ENCODE assay signal across 28 cellular contexts in genomic region chr15:73714695-73715301, GRCh38. TPM values are rescaled to one million over a fixed set of nuclear protein-coding genes. Genes with fewer than 3 reads are reported as not detected.
"Had no signal": no experiment of that assay in that cellular context is flagged by ENCODE, and none has a peak within 500 bp of the region (broad histone marks: within the 10 kb centered on the region; RNA-seq: fewer than 3 reads in every experiment).

No MANE protein-coding gene starts in this region.

- DNase-seq: cortex of kidney; effector memory CD8-positive, alpha-beta T cell; erythroblast; esophagus squamous epithelium; foreskin melanocyte; glutamatergic neuron; hippocampal formation; left colon; mesenchymal stem cell; mucosa of descending colon; naive B cell; nucleus accumbens; stimulated activated CD4-positive, alpha-beta T cell treated with anti-CD3 and anti-CD28 coated beads, Interleukin-15, amount 100 ng/mL, for 24 hours; stimulated activated CD4-positive, alpha-beta T cell treated with anti-CD3 and anti-CD28 coated beads, Interleukin-2, amount 100 ng/mL, for 48 hours; stimulated activated naive B cell treated with anti-CD40 and anti-IgM and Interleukin-4, amounts not matched to agents 10 μg/mL and 1 μg/mL and 100 μg/mL, for 72 hours; upper lobe of left lung had no signal

- H3K4me1 ChIP-seq: neural progenitor cell, prostate gland, tibial nerve had no signal

- ATAC-seq: effector memory CD8-positive, alpha-beta T cell; left colon; mucosa of descending colon; natural killer cell treated with Interleukin-12 subunit alpha and Interleukin-12 subunit beta and Interleukin-15 and Interleukin-18, amount 100 ng/mL, for 72 hours; stimulated activated naive B cell treated with anti-CD40 and anti-IgM and Interleukin-4, amounts not matched to agents 10 μg/mL and 1 μg/mL and 100 μg/mL, for 72 hours had no signal

- H3K4me3 Mint-ChIP-seq: effector memory CD8-positive, alpha-beta T cell; mesothelial cell of epicardium; naive B cell; natural killer cell treated with Interleukin-12 subunit alpha and Interleukin-12 subunit beta and Interleukin-15 and Interleukin-18, amount 100 ng/mL, for 72 hours; neural progenitor cell; stimulated activated naive B cell treated with anti-CD40 and anti-IgM and Interleukin-4, amounts not matched to agents 10 μg/mL and 1 μg/mL and 100 μg/mL, for 72 hours; stimulated activated naive CD8-positive, alpha-beta T cell treated with anti-CD3 and anti-CD28 coated beads, Interleukin-15, Interleukin-2, amounts not matched to agents 100 ng/mL and 50 ng/mL, for 24 hours had no signal

- H2AFZ ChIP-seq: neural progenitor cell had no signal

- H3K27me3 ChIP-seq: heart right ventricle, neural progenitor cell, tibial nerve, upper lobe of left lung had no signal

- H3K9me3 ChIP-seq: esophagus squamous epithelium, heart right ventricle, mucosa of descending colon, prostate gland, thoracic aorta, tibial nerve, upper lobe of left lung had no signal

- H3K4me3 ChIP-seq: esophagus squamous epithelium, heart right ventricle, mucosa of descending colon, neural progenitor cell, prostate gland, skin epidermis, thoracic aorta, tibial nerve, upper lobe of left lung had no signal

- H3K36me3 Mint-ChIP-seq: naive B cell; natural killer cell treated with Interleukin-12 subunit alpha and Interleukin-12 subunit beta and Interleukin-15 and Interleukin-18, amount 100 ng/mL, for 72 hours; stimulated activated naive B cell treated with anti-CD40 and anti-IgM and Interleukin-4, amounts not matched to agents 10 μg/mL and 1 μg/mL and 100 μg/mL, for 72 hours had no signal

- H3K4me1 Mint-ChIP-seq: stimulated activated naive B cell treated with anti-CD40 and anti-IgM and Interleukin-4, amounts not matched to agents 10 μg/mL and 1 μg/mL and 100 μg/mL, for 72 hours had no signal

- H3K27ac ChIP-seq: esophagus squamous epithelium, neural progenitor cell, prostate gland, skin epidermis, thoracic aorta, tibial nerve, upper lobe of left lung had no signal

- H3K36me3 ChIP-seq: neural progenitor cell, prostate gland had no signal

- H3K4me2 ChIP-seq: neural progenitor cell had no signal

- H3K9me3 Mint-ChIP-seq: effector memory CD8-positive, alpha-beta T cell; mesothelial cell of epicardium; naive B cell; natural killer cell treated with Interleukin-12 subunit alpha and Interleukin-12 subunit beta and Interleukin-15 and Interleukin-18, amount 100 ng/mL, for 72 hours; neural progenitor cell; stimulated activated naive B cell treated with anti-CD40 and anti-IgM and Interleukin-4, amounts not matched to agents 10 μg/mL and 1 μg/mL and 100 μg/mL, for 72 hours; stimulated activated naive CD8-positive, alpha-beta T cell treated with anti-CD3 and anti-CD28 coated beads, Interleukin-15, Interleukin-2, amounts not matched to agents 100 ng/mL and 50 ng/mL, for 24 hours had no signal

- H3K27ac Mint-ChIP-seq: effector memory CD8-positive, alpha-beta T cell; mesothelial cell of epicardium; natural killer cell treated with Interleukin-12 subunit alpha and Interleukin-12 subunit beta and Interleukin-15 and Interleukin-18, amount 100 ng/mL, for 72 hours; neural progenitor cell; stimulated activated naive B cell treated with anti-CD40 and anti-IgM and Interleukin-4, amounts not matched to agents 10 μg/mL and 1 μg/mL and 100 μg/mL, for 72 hours; stimulated activated naive CD8-positive, alpha-beta T cell treated with anti-CD3 and anti-CD28 coated beads, Interleukin-15, Interleukin-2, amounts not matched to agents 100 ng/mL and 50 ng/mL, for 24 hours had no signal

- FAIRE-seq: endometrium, islet of Langerhans, urothelium cell line had no signal

- H3K9ac ChIP-seq: neural progenitor cell had no signal

RNA-seq across cellular contexts. Expression of gene INSYN1, which starts 38.4 kb away (rescaled TPM):
- total RNA-seq: natural killer cell treated with Interleukin-12 subunit alpha and Interleukin-12 subunit beta and Interleukin-15 and Interleukin-18, amount 100 ng/mL, for 72 hours had no signal
